In genomic region chr6:107124934-107125348, GRCh38 we compare ENCODE assay signal across 12 cellular contexts. TPM values are rescaled to one million over a fixed set of nuclear protein-coding genes. Genes with fewer than 3 reads are reported as not detected.
A peak's percentile ranks its signal among the peaks of the same experiment; 100 is the strongest.
DNase-seq lines count a peak whose midpoint lies in the region; ATAC-seq and FAIRE-seq lines count a peak whose summit lies in the region.
"Had no signal": no experiment of that assay in that cellular context is flagged by ENCODE, and none has a peak within 500 bp of the region (broad histone marks: within the 10 kb centered on the region; RNA-seq: fewer than 3 reads in every experiment).

No MANE protein-coding gene starts in this region.

- FAIRE-seq in small intestine (lab: Jason Lieb, UNC) = no peak
- FAIRE-seq: islet of Langerhans had no signal

- no peaks in the 10 kb centered on the region for H3K36me3 ChIP-seq in small intestine (ENCODE audit: control insufficient read depth in 2 of 2, insufficient read depth in 2 of 2, low read length in 2 of 2)

- peak; percentile 49 for DNase-seq in NCI-H82 (lab: John Stamatoyannopoulos, UW)
- DNase-seq in NCI-H82 treated with DMSO at 0.1 percent for 48 hours (lab: John Stamatoyannopoulos, UW; ENCODE audit: unreplicated experiment) = no peak
- peak; percentile 48 to 70 for DNase-seq in NCI-H526 (lab: John Stamatoyannopoulos, UW)
- peak; percentile 36 for DNase-seq in small intestine
- no peak for DNase-seq in NCI-H2227 treated with DMSO at 0.1 percent for 48 hours (lab: John Stamatoyannopoulos, UW)
- DNase-seq in stimulated activated CD8-positive, alpha-beta memory T cell treated with anti-CD3 and anti-CD28 coated beads, Interleukin-4, amount 100 ng/mL, for 48 hours = no peak
- DNase-seq in DMS79 (lab: John Stamatoyannopoulos, UW) = no peak
- DNase-seq: activated T-cell treated with anti-CD3 and anti-CD28 coated beads, Interleukin-2, amount 50 U/mL, for 24 hours; KG1; stimulated activated naive CD4-positive, alpha-beta T cell treated with Interleukin-2 at 50 U/mL for 16 hours had no signal

- H3K27me3 ChIP-seq in small intestine (ENCODE audit: control insufficient read depth in 2 of 2, insufficient read depth in 2 of 2, low read length in 2 of 2) = no peaks in the 10 kb centered on the region

- H3K4me3 ChIP-seq in small intestine (ENCODE audit: low read depth in 1 of 2, low read length in 2 of 2) = no peak overlapping the region

- H3K4me1 ChIP-seq in small intestine (ENCODE audit: control insufficient read depth in 2 of 2, insufficient read depth in 1 of 2, low read depth in 1 of 2, low read length in 1 of 2) = peaks cover 4% of the 10 kb centered on the region in 2 donors

- ATAC-seq in HG02763 (IDR thresholded peaks at IDR 0.05; ENCODE audit: unreplicated experiment) = peak; percentile 85

- no peaks in the 10 kb centered on the region for H3K9me3 ChIP-seq in small intestine (ENCODE audit: control insufficient read depth, low read depth)

- no peak overlapping the region for H3K27ac ChIP-seq in small intestine (ENCODE audit: low read depth in 1 of 2, low read length in 1 of 2)

- WGBS in small intestine, 3 donors = 28 to 46% (median 33%) methylated on average over 4 of the region's 4 CpGs

RNA-seq across cellular contexts. Expression of gene BEND3, which starts 9.6 kb away (rescaled TPM):
- polyA plus RNA-seq in small intestine = 1 to 10 TPM in 1 of 3 donors, under 1 TPM in 2; 0.45 to 3.0 (median 0.54) TPM

Comparison
In these comparisons a context has a peak if more than half of its experiments do, and no peak if none do; other contexts are left out.
1. DNase-seq: peak in NCI-H82 (single experiment), NCI-H526 (2 of 2) and small intestine (single experiment); none in NCI-H82 treated with DMSO at 0.1 percent for 48 hours (single experiment), NCI-H2227 treated with DMSO at 0.1 percent for 48 hours (single experiment), stimulated activated CD8-positive, alpha-beta memory T cell treated with anti-CD3 and anti-CD28 coated beads, Interleukin-4, amount 100 ng/mL, for 48 hours (single experiment) and DMS79 (single experiment).